Comparison of ENCODE assay signal across 8 cellular contexts in genomic region chr10:50624154-50624865, GRCh38. TPM values are rescaled to one million over a fixed set of nuclear protein-coding genes. Genes with fewer than 3 reads are reported as not detected.
DNase-seq lines count a peak whose midpoint lies in the region; ATAC-seq and TF ChIP-seq lines count a peak whose summit lies in the region.

No MANE protein-coding gene starts in this region.

- intact Hi-C loops in A673 (cut with micrococcal nuclease; ENCODE audit: unreplicated experiment): loop anchor here (1.0 to 5.0 kb wide), 2 partner anchors 63 to 207 kb away; no protein-coding TSS in a partner anchor
- intact Hi-C loops in mammary epithelial cell (cut with micrococcal nuclease): loop anchor here (1.0 to 5.0 kb wide), 5 partner anchors 19 to 333 kb away; no protein-coding TSS in a partner anchor

- peak overlapping the region; percentile 67 for H3K4me3 ChIP-seq in A673 (ENCODE audit: low read depth, low read length, poor library complexity, severe bottlenecking)
- H3K4me3 ChIP-seq in WI38 (ENCODE audit: low read depth, low read length): peak overlapping the region; percentile 73
- peak overlapping the region; percentile 79 to 86 (median 82) for H3K4me3 ChIP-seq in mammary epithelial cell (replicated peaks in 1 of 3; ENCODE audit: insufficient read depth in 1 of 3, low read depth in 2 of 3, low read length in 3 of 3)

- CTCF ChIA-PET in A673 (lab: Charles Lee): no interaction called here
- CTCF ChIA-PET in mammary epithelial cell (lab: Charles Lee; ENCODE audit: low non-redundant PET): interaction anchor here (0.6 kb wide), 1 partner anchor 19 kb away, joined by 4 read pairs; no protein-coding TSS in a partner anchor

- peak overlapping the region; percentile 91 for H3K9ac ChIP-seq in mammary epithelial cell (ENCODE audit: insufficient read depth, low read length)

- H3K27me3 ChIP-seq in A673 (replicated peaks; ENCODE audit: insufficient read depth, low read depth, low read length, poor library complexity): no peaks in the 10 kb centered on the region
- H3K27me3 ChIP-seq in mammary epithelial cell (ENCODE audit: insufficient read depth, low read length): no peaks in the 10 kb centered on the region

- BruUV-seq in A673 (replicated peaks; lab: Mats Ljungman, UMichigan) (no TSS peak), mammary epithelial cell (replicated peaks; lab: Mats Ljungman, UMichigan) (no TSS peak)

- H3K79me2 ChIP-seq in mammary epithelial cell (ENCODE audit: insufficient read depth, low read length): peaks cover 28% of the 10 kb centered on the region

- dilution Hi-C loops in mammary epithelial cell (cut with HindIII; ENCODE audit: low sequenced_read_pairs): no loop called here

- H3K4me1 ChIP-seq in A673 (ENCODE audit: insufficient read depth, low read length, poor library complexity, severe bottlenecking): peaks cover 20% of the 10 kb centered on the region
- peaks cover 32% of the 10 kb centered on the region for H3K4me1 ChIP-seq in mammary epithelial cell (ENCODE audit: insufficient read depth, low read length)

- 0% methylated on average over 29 of the region's 58 CpGs for WGBS in mammary epithelial cell (ENCODE audit: low coverage, missing lambda C conversion rate)

- POLR2A ChIA-PET in A673 (lab: Charles Lee; ENCODE audit: low non-redundant PET): interaction anchor here (0.6 to 0.7 kb wide), 3 partner anchors 11 to 107 kb away, joined by 3 to 5 read pairs (median 3); no protein-coding TSS in a partner anchor

- H3K36me3 ChIP-seq in A673 (ENCODE audit: insufficient read depth, low read length, poor library complexity, severe bottlenecking): no peaks in the 10 kb centered on the region
- H3K36me3 ChIP-seq in mammary epithelial cell (ENCODE audit: insufficient read depth, low read length): no peaks in the 10 kb centered on the region

- H3K9me3 ChIP-seq in A673 (ENCODE audit: low read depth, low read length, poor library complexity, severe bottlenecking): no peaks in the 10 kb centered on the region
- no peaks in the 10 kb centered on the region for H3K9me3 ChIP-seq in mammary epithelial cell (replicated peaks; ENCODE audit: insufficient read depth, low read length)

- H4K20me1 ChIP-seq in mammary epithelial cell (ENCODE audit: insufficient read depth, low read length): no peaks in the 10 kb centered on the region

- ATAC-seq in GM18861 (IDR thresholded peaks at IDR 0.05; ENCODE audit: unreplicated experiment): peak; percentile 39
- ATAC-seq in HG03097 (IDR thresholded peaks at IDR 0.05; ENCODE audit: low FRiP score, unreplicated experiment): peak; percentile 51

- DNase-seq in A673 (ENCODE audit: low spot score): peak; percentile 97
- DNase-seq in NCI-H2196 (lab: John Stamatoyannopoulos, UW; ENCODE audit: unreplicated experiment): peak; percentile 82
- DNase-seq in mammary epithelial cell: peak; percentile 96
- DNase-seq in inferior parietal cortex (ENCODE audit: extremely low spot score): peak; percentile 96
- DNase-seq in smooth muscle cell of the brain vasculature (ENCODE audit: low read depth, low spot score): peak; percentile 86

- H2AFZ ChIP-seq in mammary epithelial cell (ENCODE audit: low read depth, low read length): peak overlapping the region; percentile 97

- peak overlapping the region; percentile 96 for H3K27ac ChIP-seq in A673 (ENCODE audit: low read depth, low read length, poor library complexity, severe bottlenecking)
- peak overlapping the region; percentile 95 for H3K27ac ChIP-seq in mammary epithelial cell (ENCODE audit: insufficient read depth, low read depth, low read length)

- in situ Hi-C loops in mammary epithelial cell (cut with MboI; ENCODE audit: low sequenced_read_pairs in 2 of 2): no loop called here

- peak overlapping the region; percentile 100 for H3K4me2 ChIP-seq in mammary epithelial cell (ENCODE audit: insufficient read depth, low read depth, low read length)

- no peak for TF ChIP-seq CTCF in A673 (conservative IDR thresholded peaks at IDR 0.05; ENCODE audit: low read depth, low read length)
- TF ChIP-seq CTCF in WI38 (IDR thresholded peaks at IDR 0.05; ENCODE audit: low read depth, low read length): no peak
- TF ChIP-seq CTCF in mammary epithelial cell (conservative IDR thresholded peaks at IDR 0.05 in 1 of 2, IDR thresholded peaks at IDR 0.05 in 1 of 2; ENCODE audit: extremely low read depth in 1 of 2, insufficient read depth in 1 of 2, low read depth in 1 of 2, low read length in 2 of 2): no peak

RNA-seq across cellular contexts. Expression of gene SGMS1, which starts 0.6 kb away (rescaled TPM):
- 13.0 and 13.2 TPM in 2 replicates for total RNA-seq in A673 (2021)
- 10 to 100 TPM; 24.9 to 37.3 TPM for total RNA-seq in mammary epithelial cell
- 12.6 TPM for polyA plus RNA-seq in mammary epithelial cell
- 16.0 TPM for polyA minus RNA-seq in mammary epithelial cell

Comparison
In these comparisons a context has a peak if more than half of its experiments do, and no peak if none do; other contexts are left out.
1. Peak in every context shown above with its lines: DNase-seq, ATAC-seq, H3K4me3 ChIP-seq and H3K27ac ChIP-seq.